ENCODE assay signal across 1 cellular context in the genomic region with DNA sequence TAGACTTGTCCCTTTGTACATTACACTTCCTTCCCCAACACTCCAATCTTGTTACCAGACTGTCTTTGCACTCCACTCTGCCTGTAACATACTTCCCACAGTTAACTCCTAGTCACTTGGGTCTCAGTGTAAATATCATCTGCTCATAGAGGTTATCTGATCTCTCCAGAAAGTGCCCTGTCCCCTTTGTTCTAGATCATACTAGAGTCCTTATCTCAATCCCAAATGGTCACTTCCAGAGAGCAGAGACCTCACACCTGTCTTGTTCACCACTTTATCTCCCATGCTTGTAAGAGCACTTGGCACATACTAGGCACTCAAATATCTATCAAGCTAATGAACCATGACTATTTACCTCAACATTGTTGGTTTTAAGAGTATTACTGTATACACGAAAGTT.
TF ChIP-seq lines count a peak whose summit lies in the region.

No MANE protein-coding gene starts in this region.

TF ChIP-seq in WTC11, 78 proteins besides CTCF, POLR2A, EP300 and RAD21 (continued from another document):
- TF ChIP-seq PRDM15 (CRISPR knock-in tag; IDR thresholded peaks at IDR 0.05) = no peak
- TF ChIP-seq ZNF396 (CRISPR knock-in tag; IDR thresholded peaks at IDR 0.05; ENCODE audit: borderline replicate concordance) = no peak
- TF ChIP-seq NR2C2 (CRISPR knock-in tag; IDR thresholded peaks at IDR 0.05) = no peak
- TF ChIP-seq, protein P1, sequence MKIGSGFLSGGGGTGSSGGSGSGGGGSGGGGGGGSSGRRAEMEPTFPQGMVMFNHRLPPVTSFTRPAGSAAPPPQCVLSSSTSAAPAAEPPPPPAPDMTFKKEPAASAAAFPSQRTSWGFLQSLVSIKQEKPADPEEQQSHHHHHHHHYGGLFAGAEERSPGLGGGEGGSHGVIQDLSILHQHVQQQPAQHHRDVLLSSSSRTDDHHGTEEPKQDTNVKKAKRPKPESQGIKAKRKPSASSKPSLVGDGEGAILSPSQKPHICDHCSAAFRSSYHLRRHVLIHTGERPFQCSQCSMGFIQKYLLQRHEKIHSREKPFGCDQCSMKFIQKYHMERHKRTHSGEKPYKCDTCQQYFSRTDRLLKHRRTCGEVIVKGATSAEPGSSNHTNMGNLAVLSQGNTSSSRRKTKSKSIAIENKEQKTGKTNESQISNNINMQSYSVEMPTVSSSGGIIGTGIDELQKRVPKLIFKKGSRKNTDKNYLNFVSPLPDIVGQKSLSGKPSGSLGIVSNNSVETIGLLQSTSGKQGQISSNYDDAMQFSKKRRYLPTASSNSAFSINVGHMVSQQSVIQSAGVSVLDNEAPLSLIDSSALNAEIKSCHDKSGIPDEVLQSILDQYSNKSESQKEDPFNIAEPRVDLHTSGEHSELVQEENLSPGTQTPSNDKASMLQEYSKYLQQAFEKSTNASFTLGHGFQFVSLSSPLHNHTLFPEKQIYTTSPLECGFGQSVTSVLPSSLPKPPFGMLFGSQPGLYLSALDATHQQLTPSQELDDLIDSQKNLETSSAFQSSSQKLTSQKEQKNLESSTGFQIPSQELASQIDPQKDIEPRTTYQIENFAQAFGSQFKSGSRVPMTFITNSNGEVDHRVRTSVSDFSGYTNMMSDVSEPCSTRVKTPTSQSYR (CRISPR knock-in tag; IDR thresholded peaks at IDR 0.05) = no peak
- TF ChIP-seq, protein P2, sequence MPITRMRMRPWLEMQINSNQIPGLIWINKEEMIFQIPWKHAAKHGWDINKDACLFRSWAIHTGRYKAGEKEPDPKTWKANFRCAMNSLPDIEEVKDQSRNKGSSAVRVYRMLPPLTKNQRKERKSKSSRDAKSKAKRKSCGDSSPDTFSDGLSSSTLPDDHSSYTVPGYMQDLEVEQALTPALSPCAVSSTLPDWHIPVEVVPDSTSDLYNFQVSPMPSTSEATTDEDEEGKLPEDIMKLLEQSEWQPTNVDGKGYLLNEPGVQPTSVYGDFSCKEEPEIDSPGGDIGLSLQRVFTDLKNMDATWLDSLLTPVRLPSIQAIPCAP (CRISPR knock-in tag; IDR thresholded peaks at IDR 0.05) = no peak
- no peak for TF ChIP-seq ARID4B (CRISPR knock-in tag; IDR thresholded peaks at IDR 0.05; ENCODE audit: borderline replicate concordance)
- TF ChIP-seq ZNF138 (CRISPR knock-in tag; conservative IDR thresholded peaks at IDR 0.05) = no peak
- TF ChIP-seq TEAD1 (CRISPR knock-in tag; IDR thresholded peaks at IDR 0.05) = no peak
- TF ChIP-seq ZNF671 (CRISPR knock-in tag; IDR thresholded peaks at IDR 0.05) = no peak
- no peak for TF ChIP-seq USF2 (CRISPR knock-in tag; IDR thresholded peaks at IDR 0.05)
- TF ChIP-seq, protein P3, sequence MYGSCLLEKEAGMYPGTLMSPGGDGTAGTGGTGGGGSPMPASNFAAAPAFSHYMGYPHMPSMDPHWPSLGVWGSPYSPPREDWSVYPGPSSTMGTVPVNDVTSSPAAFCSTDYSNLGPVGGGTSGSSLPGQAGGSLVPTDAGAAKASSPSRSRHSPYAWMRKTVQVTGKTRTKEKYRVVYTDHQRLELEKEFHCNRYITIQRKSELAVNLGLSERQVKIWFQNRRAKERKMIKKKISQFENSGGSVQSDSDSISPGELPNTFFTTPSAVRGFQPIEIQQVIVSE (CRISPR knock-in tag; IDR thresholded peaks at IDR 0.05; ENCODE audit: borderline replicate concordance) = no peak
